In genomic region chr11:6719588-6719987, GRCh38 we compare ENCODE assay signal across 31 cellular contexts. TPM values are rescaled to one million over a fixed set of nuclear protein-coding genes. Genes with fewer than 3 reads are reported as not detected.
DNase-seq lines count a peak whose midpoint lies in the region; ATAC-seq and TF ChIP-seq lines count a peak whose summit lies in the region.
"Had no signal": no experiment of that assay in that cellular context is flagged by ENCODE, and none has a peak within 500 bp of the region (broad histone marks: within the 10 kb centered on the region; RNA-seq: fewer than 3 reads in every experiment).

No MANE protein-coding gene starts in this region.

- H3K27ac Mint-ChIP-seq in activated naive CD8-positive, alpha-beta T cell treated with anti-CD3 and anti-CD28 coated beads, Interleukin-2, amount 50 U/mL, for 24 hours = peak overlapping the region; percentile 3
- no peak overlapping the region for H3K27ac Mint-ChIP-seq in activated naive CD8-positive, alpha-beta T cell treated with anti-CD3 and anti-CD28 coated beads for 36 hours
- H3K27ac Mint-ChIP-seq: activated T-helper 17 cell treated with anti-CD3 and anti-CD28 coated beads, Interleukin-2, amount 50 U/mL, for 72 hours; B cell; progenitor cell of endocrine pancreas; stimulated activated naive CD8-positive, alpha-beta T cell treated with anti-CD3 and anti-CD28 coated beads, Interleukin-15, Interleukin-2, amounts not matched to agents 100 ng/mL and 50 ng/mL, for 24 hours; WTC11 had no signal

- H3K36me3 Mint-ChIP-seq in activated naive CD8-positive, alpha-beta T cell treated with anti-CD3 and anti-CD28 coated beads, Interleukin-2, amount 50 U/mL, for 24 hours (ENCODE audit: low read depth) = peaks cover 51% of the 10 kb centered on the region
- H3K36me3 Mint-ChIP-seq in activated naive CD8-positive, alpha-beta T cell treated with anti-CD3 and anti-CD28 coated beads for 36 hours = peaks cover 87% of the 10 kb centered on the region

- H3K4me3 ChIP-seq in choroid plexus epithelial cell (ENCODE audit: low read depth, low read length) = no peak overlapping the region
- H3K4me3 ChIP-seq: A549, ascending aorta, sigmoid colon, vagina had no signal

- no peak for ATAC-seq in activated naive CD8-positive, alpha-beta T cell treated with anti-CD3 and anti-CD28 coated beads, Interleukin-2, amount 50 U/mL, for 24 hours
- peak; percentile 64 for ATAC-seq in left ventricle myocardium superior
- no peak for ATAC-seq in HG02840 (IDR thresholded peaks at IDR 0.05; ENCODE audit: low FRiP score, unreplicated experiment)
- ATAC-seq: A549; activated T-helper 17 cell treated with anti-CD3 and anti-CD28 coated beads, Interleukin-2, amount 50 U/mL, for 72 hours; WTC11 had no signal

- DNase-seq in activated naive CD8-positive, alpha-beta T cell treated with anti-CD3 and anti-CD28 coated beads, Interleukin-2, amount 50 U/mL, for 24 hours = no peak
- DNase-seq in activated naive CD8-positive, alpha-beta T cell treated with anti-CD3 and anti-CD28 coated beads for 36 hours = no peak
- peak; percentile 49 for DNase-seq in choroid plexus epithelial cell (ENCODE audit: low read depth)
- DNase-seq in left ventricle myocardium superior = no peak
- peak; percentile 51 for DNase-seq in stromal cell of bone marrow (ENCODE audit: low read depth)
- no peak for DNase-seq in NCI-H524 treated with DMSO at 0.1 percent for 48 hours (lab: John Stamatoyannopoulos, UW)
- DNase-seq in NCI-H187 treated with DMSO at 0.1 percent for 48 hours (lab: John Stamatoyannopoulos, UW) = no peak
- DNase-seq: central memory CD4-positive, alpha-beta T cell; COR-L47; DMS79; GDM1; glutamatergic neuron; GOT3; Karpas-422; kidney glomerular epithelial cell; mammary epithelial cell; MV-4-11; NCI-H510A; NK-92 treated with Interleukin-12 subunit alpha and Interleukin-12 subunit beta, amount 100 ng/mL, for 24 hours; SHP77 treated with DMSO at 0.1 percent for 48 hours; sigmoid colon had no signal

- peaks cover 27% of the 10 kb centered on the region for H3K9me3 Mint-ChIP-seq in activated naive CD8-positive, alpha-beta T cell treated with anti-CD3 and anti-CD28 coated beads, Interleukin-2, amount 50 U/mL, for 24 hours
- H3K9me3 Mint-ChIP-seq in activated naive CD8-positive, alpha-beta T cell treated with anti-CD3 and anti-CD28 coated beads for 36 hours = peaks cover 51% of the 10 kb centered on the region

- H3K4me3 Mint-ChIP-seq in activated naive CD8-positive, alpha-beta T cell treated with anti-CD3 and anti-CD28 coated beads, Interleukin-2, amount 50 U/mL, for 24 hours = no peak overlapping the region
- no peak overlapping the region for H3K4me3 Mint-ChIP-seq in activated naive CD8-positive, alpha-beta T cell treated with anti-CD3 and anti-CD28 coated beads for 36 hours
- H3K4me3 Mint-ChIP-seq: activated naive CD8-positive, alpha-beta T cell; activated T-helper 17 cell treated with anti-CD3 and anti-CD28 coated beads, Interleukin-2, amount 50 U/mL, for 72 hours; B cell; stimulated activated naive CD8-positive, alpha-beta T cell treated with anti-CD3 and anti-CD28 coated beads, Interleukin-15, Interleukin-2, amounts not matched to agents 100 ng/mL and 50 ng/mL, for 24 hours; WTC11 had no signal

- H3K27me3 Mint-ChIP-seq in activated naive CD8-positive, alpha-beta T cell treated with anti-CD3 and anti-CD28 coated beads, Interleukin-2, amount 50 U/mL, for 24 hours = no peaks in the 10 kb centered on the region
- H3K27me3 Mint-ChIP-seq in activated naive CD8-positive, alpha-beta T cell treated with anti-CD3 and anti-CD28 coated beads for 36 hours = no peaks in the 10 kb centered on the region
- H3K27me3 Mint-ChIP-seq: activated naive CD8-positive, alpha-beta T cell; activated T-helper 17 cell treated with anti-CD3 and anti-CD28 coated beads, Interleukin-2, amount 50 U/mL, for 72 hours; B cell; stimulated activated naive CD8-positive, alpha-beta T cell treated with anti-CD3 and anti-CD28 coated beads, Interleukin-15, Interleukin-2, amounts not matched to agents 100 ng/mL and 50 ng/mL, for 24 hours had no signal

- intact Hi-C loops in left ventricle myocardium superior (cut with micrococcal nuclease) = no loop called here

- TF ChIP-seq CTCF in choroid plexus epithelial cell (conservative IDR thresholded peaks at IDR 0.05; ENCODE audit: low read depth, low read length) = no peak

- peaks cover 51% of the 10 kb centered on the region for H3K4me1 Mint-ChIP-seq in activated naive CD8-positive, alpha-beta T cell treated with anti-CD3 and anti-CD28 coated beads, Interleukin-2, amount 50 U/mL, for 24 hours
- H3K4me1 Mint-ChIP-seq in activated naive CD8-positive, alpha-beta T cell treated with anti-CD3 and anti-CD28 coated beads for 36 hours = peaks cover 19% of the 10 kb centered on the region
- H3K4me1 Mint-ChIP-seq: WTC11 had no signal

RNA-seq across cellular contexts. Expression of gene MRPL17, which starts 36.4 kb away (rescaled TPM):
- total RNA-seq in activated naive CD8-positive, alpha-beta T cell treated with anti-CD3 and anti-CD28 coated beads for 36 hours = 100 to 1,000 TPM; 141 to 143 TPM
- 49.7 TPM for total RNA-seq in left ventricle myocardium superior

RNA-seq across cellular contexts. Expression of gene OR2AG2, which starts 52.2 kb away (rescaled TPM):
- under 1 TPM; 0.08 to 0.18 TPM for total RNA-seq in activated naive CD8-positive, alpha-beta T cell treated with anti-CD3 and anti-CD28 coated beads for 36 hours
- total RNA-seq in left ventricle myocardium superior = not detected
- total RNA-seq: vagina had no signal

Comparison
In these comparisons a context has a peak if more than half of its experiments do, and no peak if none do; other contexts are left out.
1. DNase-seq: peak in choroid plexus epithelial cell (single experiment) and stromal cell of bone marrow (single experiment); none in activated naive CD8-positive, alpha-beta T cell treated with anti-CD3 and anti-CD28 coated beads, Interleukin-2, amount 50 U/mL, for 24 hours (single experiment), activated naive CD8-positive, alpha-beta T cell treated with anti-CD3 and anti-CD28 coated beads for 36 hours (single experiment), left ventricle myocardium superior (single experiment), NCI-H524 treated with DMSO at 0.1 percent for 48 hours (single experiment) and NCI-H187 treated with DMSO at 0.1 percent for 48 hours (single experiment).